ENCODE assay signal across 1 cellular context in the genomic region with DNA sequence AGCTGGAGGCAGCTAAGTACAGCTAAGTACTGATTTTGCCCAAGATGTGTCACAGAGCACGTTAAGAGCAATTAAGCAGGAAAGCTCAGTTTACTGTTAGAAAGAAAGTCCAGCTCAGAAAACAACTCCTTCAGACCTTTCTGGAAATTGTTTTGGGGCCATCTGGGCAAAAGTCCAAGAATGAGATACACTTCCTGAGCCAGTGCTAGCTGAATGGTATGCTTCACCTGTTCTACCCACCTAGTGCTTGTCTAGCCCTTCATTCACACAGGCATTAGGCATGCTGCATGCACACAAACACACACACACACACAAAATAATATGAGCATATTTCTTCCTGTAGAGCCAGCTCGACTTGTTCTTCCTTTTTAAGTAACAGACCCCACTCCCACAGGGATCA.
TF ChIP-seq lines count a peak whose summit lies in the region.

No MANE protein-coding gene starts in this region.

TF ChIP-seq in HepG2, 621 proteins besides CTCF, POLR2A, EP300 and RAD21:
- TF ChIP-seq ZNF713 (CRISPR knock-in tag; IDR thresholded peaks at IDR 0.05) (no peak), ZNF501 (CRISPR knock-in tag; IDR thresholded peaks at IDR 0.05) (0 out of 2 replicates have a peak, but pooled peaks have one; percentile 0), ZNF678 (CRISPR knock-in tag; IDR thresholded peaks at IDR 0.05) (no peak), NR3C1 (CRISPR knock-in tag; IDR thresholded peaks at IDR 0.05) (no peak)
